In the genomic region with DNA sequence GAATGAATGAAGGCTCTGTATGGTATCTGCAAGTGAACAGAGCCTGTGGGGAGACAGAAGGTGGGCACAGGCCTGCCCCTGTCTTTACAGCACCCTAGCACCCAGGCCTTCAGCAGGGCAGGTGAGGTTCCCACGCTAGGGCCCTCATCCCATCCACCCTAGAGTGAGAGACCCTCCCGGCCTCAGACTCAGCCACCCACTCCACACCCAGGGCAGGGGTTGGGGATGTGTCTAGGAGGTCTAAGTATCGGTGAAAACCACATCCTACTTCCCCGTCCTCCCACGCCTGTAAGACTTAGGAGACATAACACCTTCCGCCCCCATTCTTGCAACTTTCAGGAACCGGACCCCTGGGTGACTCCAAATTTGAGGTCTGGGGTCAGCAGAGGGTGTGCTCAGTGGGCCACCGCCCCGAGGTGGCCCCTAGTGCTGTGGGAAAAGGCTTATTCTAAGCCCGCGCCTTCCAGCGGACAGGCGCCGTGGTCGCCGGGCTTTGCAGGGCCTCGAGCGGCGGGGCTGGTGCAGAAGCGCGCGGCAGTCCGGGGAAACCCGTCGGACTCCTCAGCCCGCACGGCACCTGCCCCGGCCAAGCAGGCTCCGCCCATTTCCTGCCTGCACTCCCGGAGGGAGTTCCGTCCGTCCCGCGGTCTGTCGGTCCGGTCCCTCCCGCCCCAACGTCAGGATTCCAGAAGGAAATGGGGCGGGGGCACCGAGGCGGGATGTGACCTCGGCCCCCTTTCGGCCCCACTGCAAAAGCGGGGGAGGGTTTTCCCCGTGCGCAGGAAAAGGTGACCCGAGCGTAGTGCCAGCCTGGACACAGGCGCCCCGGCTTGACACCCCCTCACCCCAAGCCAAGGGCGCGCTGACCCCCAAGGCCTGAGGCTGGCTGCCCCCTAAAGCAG, we compare ENCODE assay signal across 8 cellular contexts. TPM values are rescaled to one million over a fixed set of nuclear protein-coding genes. Genes with fewer than 3 reads are reported as not detected.
A peak's percentile ranks its signal among the peaks of the same experiment; 100 is the strongest.
DNase-seq lines count a peak whose midpoint lies in the region; ATAC-seq and TF ChIP-seq lines count a peak whose summit lies in the region.

No MANE protein-coding gene starts in this region.

- peak overlapping the region; percentile 87 for H3K4me3 Mint-ChIP-seq in activated CD4-positive, alpha-beta T cell treated with anti-CD3 and anti-CD28 coated beads, Interleukin-2, amount 10 ng/mL, durations not matched to agents 24 days and 14 days
- H3K4me3 Mint-ChIP-seq in endothelial cell (ENCODE audit: unreplicated experiment) (peak overlapping the region; percentile 85), naive B cell (peak overlapping the region; percentile 80 to 93 (median 88)), type B pancreatic cell (peak overlapping the region; percentile 81)

- no peaks in the 10 kb centered on the region for H3K27me3 Mint-ChIP-seq in activated CD4-positive, alpha-beta T cell treated with anti-CD3 and anti-CD28 coated beads, Interleukin-2, amount 10 ng/mL, durations not matched to agents 24 days and 14 days
- H3K27me3 Mint-ChIP-seq in endothelial cell (ENCODE audit: unreplicated experiment), result peaks cover 12% of the 10 kb centered on the region
- H3K27me3 Mint-ChIP-seq in naive B cell, result no peaks in the 10 kb centered on the region
- peaks cover 14% of the 10 kb centered on the region for H3K27me3 Mint-ChIP-seq in type B pancreatic cell

- TF ChIP-seq CTCF in endothelial cell (IDR thresholded peaks at IDR 0.05; ENCODE audit: unreplicated experiment) (no peak), type B pancreatic cell (conservative IDR thresholded peaks at IDR 0.05) (no peak)

- intact Hi-C loops in activated CD4-positive, alpha-beta T cell treated with anti-CD3 and anti-CD28 coated beads, Interleukin-2, amount 10 ng/mL, durations not matched to agents 24 days and 14 days (cut with micrococcal nuclease), result loop anchor here (5.0 to 10.0 kb wide), 2 partner anchors 244 to 441 kb away; partner anchors contain the start of genes LIME1, PTK6 and SLC2A4RG

- no peaks in the 10 kb centered on the region for H3K9me3 Mint-ChIP-seq in activated CD4-positive, alpha-beta T cell treated with anti-CD3 and anti-CD28 coated beads, Interleukin-2, amount 10 ng/mL, durations not matched to agents 24 days and 14 days
- H3K9me3 Mint-ChIP-seq in endothelial cell (ENCODE audit: unreplicated experiment) (no peaks in the 10 kb centered on the region), naive B cell (no peaks in the 10 kb centered on the region), type B pancreatic cell (no peaks in the 10 kb centered on the region)

- DNase-seq in EL (peak; percentile 71), NCI-H146 treated with DMSO at 0.1 percent for 48 hours (lab: John Stamatoyannopoulos, UW; ENCODE audit: unreplicated experiment) (peak; percentile 65), endothelial cell (ENCODE audit: low spot score) (peak; percentile 66), naive B cell (peak; percentile 56), type B pancreatic cell (ENCODE audit: extremely low spot score, unreplicated experiment) (peak; percentile 77)
- peak; percentile 92 for DNase-seq in activated CD4-positive, alpha-beta T cell treated with anti-CD3 and anti-CD28 coated beads, Interleukin-2, amount 10 ng/mL, durations not matched to agents 24 days and 14 days

- H3K36me3 Mint-ChIP-seq in activated CD4-positive, alpha-beta T cell treated with anti-CD3 and anti-CD28 coated beads, Interleukin-2, amount 10 ng/mL, durations not matched to agents 24 days and 14 days (ENCODE audit: low read depth), result peaks cover 41% of the 10 kb centered on the region
- H3K36me3 Mint-ChIP-seq in endothelial cell (ENCODE audit: low read depth, unreplicated experiment), result peaks cover 13% of the 10 kb centered on the region
- peaks cover 0 to 30% of the 10 kb centered on the region in 2 donors for H3K36me3 Mint-ChIP-seq in naive B cell
- H3K36me3 Mint-ChIP-seq in type B pancreatic cell, result no peaks in the 10 kb centered on the region

- peak overlapping the region; percentile 92 for H3K27ac Mint-ChIP-seq in activated CD4-positive, alpha-beta T cell treated with anti-CD3 and anti-CD28 coated beads, Interleukin-2, amount 10 ng/mL, durations not matched to agents 24 days and 14 days
- peak overlapping the region; percentile 67 for H3K27ac Mint-ChIP-seq in endothelial cell (ENCODE audit: unreplicated experiment)
- H3K27ac Mint-ChIP-seq in naive B cell, result peak overlapping the region; percentile 69 to 94 (median 80)
- peak overlapping the region; percentile 76 for H3K27ac Mint-ChIP-seq in type B pancreatic cell

- ATAC-seq in GM21737 (IDR thresholded peaks at IDR 0.05; ENCODE audit: unreplicated experiment) (peak; percentile 41), naive B cell (ENCODE audit: low read depth in 2 of 2) (peak; percentile 13 to 26), HG03565 (IDR thresholded peaks at IDR 0.05; ENCODE audit: unreplicated experiment) (no peak)

- H3K4me1 Mint-ChIP-seq in activated CD4-positive, alpha-beta T cell treated with anti-CD3 and anti-CD28 coated beads, Interleukin-2, amount 10 ng/mL, durations not matched to agents 24 days and 14 days, result peaks cover 61% of the 10 kb centered on the region
- peaks cover 30% of the 10 kb centered on the region for H3K4me1 Mint-ChIP-seq in endothelial cell (ENCODE audit: unreplicated experiment)
- H3K4me1 Mint-ChIP-seq in naive B cell, result peaks cover 51 to 65% (median 53%) of the 10 kb centered on the region in 3 donors
- peaks cover 26% of the 10 kb centered on the region for H3K4me1 Mint-ChIP-seq in type B pancreatic cell (ENCODE audit: unreplicated experiment)

RNA-seq across cellular contexts. Expression of gene SAMD10, which starts 0.9 kb away (rescaled TPM):
- total RNA-seq in activated CD4-positive, alpha-beta T cell treated with anti-CD3 and anti-CD28 coated beads, Interleukin-2, amount 10 ng/mL, durations not matched to agents 24 days and 14 days, result 34.4 and 37.5 TPM in 2 replicates
- total RNA-seq in endothelial cell (ENCODE audit: unreplicated experiment), result 5.0 TPM
- 1 to 10 TPM; 2.0 to 7.1 (median 5.8) TPM for polyA plus RNA-seq in naive B cell (ENCODE audit: low read depth in 6 of 6)
- total RNA-seq in type B pancreatic cell (ENCODE audit: low replicate concordance), result 7.4 and 16.9 TPM in 2 replicates

RNA-seq across cellular contexts. Expression of gene PRPF6, which starts 2.4 kb away (rescaled TPM):
- 79.5 and 81.3 TPM in 2 replicates for total RNA-seq in activated CD4-positive, alpha-beta T cell treated with anti-CD3 and anti-CD28 coated beads, Interleukin-2, amount 10 ng/mL, durations not matched to agents 24 days and 14 days
- total RNA-seq in endothelial cell (ENCODE audit: unreplicated experiment) (73.4 TPM), type B pancreatic cell (ENCODE audit: low replicate concordance) (64.3 and 67.9 TPM in 2 replicates)
- 10 to 100 TPM; 46.4 to 83.8 (median 66.9) TPM for polyA plus RNA-seq in naive B cell (ENCODE audit: low read depth in 6 of 6)

RNA-seq across cellular contexts. Expression of gene ZNF512B, which starts 8.8 kb away (rescaled TPM):
- total RNA-seq in activated CD4-positive, alpha-beta T cell treated with anti-CD3 and anti-CD28 coated beads, Interleukin-2, amount 10 ng/mL, durations not matched to agents 24 days and 14 days, result 26.0 and 26.9 TPM in 2 replicates
- total RNA-seq in endothelial cell (ENCODE audit: unreplicated experiment) (40.8 TPM), type B pancreatic cell (ENCODE audit: low replicate concordance) (34.7 and 40.8 TPM in 2 replicates)
- under 1 TPM in 5 of 6 donors, not detected in 1; 0.16 to 0.69 (median 0.60) TPM for polyA plus RNA-seq in naive B cell (ENCODE audit: low read depth in 6 of 6)

RNA-seq across cellular contexts. Expression of gene UCKL1, which starts 22.4 kb away (rescaled TPM):
- 48.1 and 49.5 TPM in 2 replicates for total RNA-seq in activated CD4-positive, alpha-beta T cell treated with anti-CD3 and anti-CD28 coated beads, Interleukin-2, amount 10 ng/mL, durations not matched to agents 24 days and 14 days
- 40.1 TPM for total RNA-seq in endothelial cell (ENCODE audit: unreplicated experiment)
- 10 to 100 TPM; 11.3 to 62.0 (median 31.7) TPM for polyA plus RNA-seq in naive B cell (ENCODE audit: low read depth in 6 of 6)
- 44.1 and 49.7 TPM in 2 replicates for total RNA-seq in type B pancreatic cell (ENCODE audit: low replicate concordance)

RNA-seq across cellular contexts. Expression of gene C20orf204, which starts 57.4 kb away (rescaled TPM):
- total RNA-seq in activated CD4-positive, alpha-beta T cell treated with anti-CD3 and anti-CD28 coated beads, Interleukin-2, amount 10 ng/mL, durations not matched to agents 24 days and 14 days, result 5.5 and 6.8 TPM in 2 replicates
- total RNA-seq in endothelial cell (ENCODE audit: unreplicated experiment) (14.2 TPM), type B pancreatic cell (ENCODE audit: low replicate concordance) (3.0 and 7.4 TPM in 2 replicates)
- under 1 TPM in 1 of 6 donors, not detected in 5; 0.05 TPM for polyA plus RNA-seq in naive B cell (ENCODE audit: low read depth in 6 of 6)
